ENCODE assay signal across 8 cellular contexts in genomic region chr16:1929105-1929504, GRCh38. TPM values are rescaled to one million over a fixed set of nuclear protein-coding genes. Genes with fewer than 3 reads are reported as not detected.
A peak's percentile ranks its signal among the peaks of the same experiment; 100 is the strongest.
DNase-seq lines count a peak whose midpoint lies in the region; ATAC-seq, FAIRE-seq and TF ChIP-seq lines count a peak whose summit lies in the region.

No MANE protein-coding gene starts in this region.

- H3K36me3 ChIP-seq in cardiac muscle cell, result no peaks in the 10 kb centered on the region

- H3K4me1 ChIP-seq in cardiac muscle cell (ENCODE audit: low read depth), result no peaks in the 10 kb centered on the region

- peaks cover 15% of the 10 kb centered on the region for H3K27me3 ChIP-seq in cardiac muscle cell

- TF ChIP-seq CTCF in WI38 (IDR thresholded peaks at IDR 0.05; ENCODE audit: low read depth, low read length) (no peak), cardiac muscle cell (IDR thresholded peaks at IDR 0.05; ENCODE audit: low read depth, low read length) (no peak), retinal pigment epithelial cell (conservative IDR thresholded peaks at IDR 0.05; ENCODE audit: low read depth, low read length) (no peak)

- DNase-seq in NCI-H1092 treated with DMSO at 0.1 percent for 48 hours (lab: John Stamatoyannopoulos, UW), result peak; percentile 28
- no peak for DNase-seq in NCI-H1092 (lab: John Stamatoyannopoulos, UW)
- peak; percentile 67 for DNase-seq in HTR-8/SVneo (ENCODE audit: insufficient read length, low spot score)
- DNase-seq in cardiac muscle cell (ENCODE audit: low read depth in 1 of 2, low spot score in 1 of 2), result peak; percentile 41 to 44
- DNase-seq in retinal pigment epithelial cell (ENCODE audit: low read depth), result no peak

- no peak overlapping the region for H3K27ac ChIP-seq in cardiac muscle cell

- FAIRE-seq in HTR-8/SVneo (lab: Jason Lieb, UNC), result no peak

- peak overlapping the region; percentile 56 for H3K4me3 ChIP-seq in WI38 (ENCODE audit: low read depth, low read length)
- peak overlapping the region; percentile 40 for H3K4me3 ChIP-seq in cardiac muscle cell
- peak overlapping the region; percentile 55 for H3K4me3 ChIP-seq in retinal pigment epithelial cell (ENCODE audit: low read length)

- no peaks in the 10 kb centered on the region for H3K9me3 ChIP-seq in cardiac muscle cell (ENCODE audit: low read depth)

- ATAC-seq in HG03280 (IDR thresholded peaks at IDR 0.05; ENCODE audit: unreplicated experiment) (no peak), GM19397 (IDR thresholded peaks at IDR 0.05; ENCODE audit: unreplicated experiment) (no peak)

RNA-seq across cellular contexts. Expression of gene HS3ST6, which starts 10.9 kb away (rescaled TPM):
- not detected in 2 replicates for total RNA-seq in cardiac muscle cell
- not detected in 2 replicates for polyA plus RNA-seq in cardiac muscle cell

RNA-seq across cellular contexts. Expression of gene MSRB1, which starts 13.9 kb away (rescaled TPM):
- total RNA-seq in cardiac muscle cell, result 13.6 and 22.4 TPM in 2 replicates
- 27.8 and 35.1 TPM in 2 replicates for polyA plus RNA-seq in cardiac muscle cell

RNA-seq across cellular contexts. Expression of gene RPL3L, which starts 25.4 kb away (rescaled TPM):
- not detected in 2 replicates for total RNA-seq in cardiac muscle cell
- polyA plus RNA-seq in cardiac muscle cell, result 0.07 and 0.28 TPM in 2 replicates

RNA-seq across cellular contexts. Expression of gene NDUFB10, which starts 30.2 kb away (rescaled TPM):
- 291 and 575 TPM in 2 replicates for total RNA-seq in cardiac muscle cell
- polyA plus RNA-seq in cardiac muscle cell, result 485 and 518 TPM in 2 replicates

RNA-seq across cellular contexts. Expression of gene RPS2, which starts 35.5 kb away (rescaled TPM):
- 2,958 and 3,550 TPM in 2 replicates for total RNA-seq in cardiac muscle cell
- polyA plus RNA-seq in cardiac muscle cell, result 2,155 and 2,484 TPM in 2 replicates

Comparison
In these comparisons a context has a peak if more than half of its experiments do, and no peak if none do; other contexts are left out.
1. DNase-seq: peak in NCI-H1092 treated with DMSO at 0.1 percent for 48 hours (single experiment), HTR-8/SVneo (single experiment) and cardiac muscle cell (2 of 2); none in NCI-H1092 (single experiment) and retinal pigment epithelial cell (single experiment).
2. Peak in every context shown above with its lines, with median percentiles within 50 percentile points of each other: H3K4me3 ChIP-seq.